In genomic region chr12:124694846-124695497, GRCh38 we compare ENCODE assay signal across 10 cellular contexts.
DNase-seq lines count a peak whose midpoint lies in the region; ATAC-seq and TF ChIP-seq lines count a peak whose summit lies in the region.
"Had no signal": no experiment of that assay in that cellular context is flagged by ENCODE, and none has a peak within 500 bp of the region (broad histone marks: within the 10 kb centered on the region; RNA-seq: fewer than 3 reads in every experiment).

No MANE protein-coding gene starts in this region.

- in situ Hi-C loops in ACHN (cut with HindIII; ENCODE audit: low pct_ligation_motif_present, low pct_unique_long_range_greater_than_20kb, low sequenced_read_pairs): no loop called here

- peak; percentile 59 for ATAC-seq in left ventricle myocardium superior

- no peak overlapping the region for H3K27ac Mint-ChIP-seq in nephron progenitor cell
- no peak overlapping the region for H3K27ac Mint-ChIP-seq in activated naive CD4-positive, alpha-beta T cell treated with anti-CD3 and anti-CD28 coated beads, Interleukin-2, amount 10 ng/mL, durations not matched to agents 7 days and 5 days

- H3K36me3 Mint-ChIP-seq in nephron progenitor cell (ENCODE audit: low read depth): no peaks in the 10 kb centered on the region
- H3K36me3 Mint-ChIP-seq in activated naive CD4-positive, alpha-beta T cell treated with anti-CD3 and anti-CD28 coated beads, Interleukin-2, amount 10 ng/mL, durations not matched to agents 7 days and 5 days: peaks cover 2% of the 10 kb centered on the region

- DNase-seq in ACHN: peak; percentile 78
- DNase-seq in HT1080 (ENCODE audit: low read depth): peak; percentile 80
- peak; percentile 44 for DNase-seq in amniotic stem cell (lab: John Stamatoyannopoulos, UW)
- peak; percentile 75 for DNase-seq in left ventricle myocardium superior
- DNase-seq in nephron progenitor cell: no peak
- DNase-seq in NCI-H1092 (lab: John Stamatoyannopoulos, UW): no peak
- DNase-seq in SKM-1 (lab: John Stamatoyannopoulos, UW; ENCODE audit: unreplicated experiment): no peak
- DNase-seq in activated naive CD4-positive, alpha-beta T cell treated with anti-CD3 and anti-CD28 coated beads, Interleukin-2, amount 10 ng/mL, durations not matched to agents 7 days and 5 days: no peak
- DNase-seq: hippocampal formation, NCI-H2029 had no signal

- no peak overlapping the region for H3K4me3 Mint-ChIP-seq in nephron progenitor cell
- no peak overlapping the region for H3K4me3 Mint-ChIP-seq in activated naive CD4-positive, alpha-beta T cell treated with anti-CD3 and anti-CD28 coated beads, Interleukin-2, amount 10 ng/mL, durations not matched to agents 7 days and 5 days

- intact Hi-C loops in left ventricle myocardium superior (cut with micrococcal nuclease): loop anchor here (10.0 kb wide), 1 partner anchor 70 kb away; no protein-coding TSS in a partner anchor

- peaks cover 29% of the 10 kb centered on the region for H3K9me3 Mint-ChIP-seq in nephron progenitor cell
- H3K9me3 Mint-ChIP-seq in activated naive CD4-positive, alpha-beta T cell treated with anti-CD3 and anti-CD28 coated beads, Interleukin-2, amount 10 ng/mL, durations not matched to agents 7 days and 5 days: peaks cover 19% of the 10 kb centered on the region

- peaks cover 23% of the 10 kb centered on the region for H3K4me1 Mint-ChIP-seq in nephron progenitor cell
- H3K4me1 Mint-ChIP-seq in activated naive CD4-positive, alpha-beta T cell treated with anti-CD3 and anti-CD28 coated beads, Interleukin-2, amount 10 ng/mL, durations not matched to agents 7 days and 5 days: peaks cover 23% of the 10 kb centered on the region

- H3K27me3 Mint-ChIP-seq in nephron progenitor cell (ENCODE audit: low read depth, poor library complexity): peaks cover 37% of the 10 kb centered on the region
- H3K27me3 Mint-ChIP-seq in activated naive CD4-positive, alpha-beta T cell treated with anti-CD3 and anti-CD28 coated beads, Interleukin-2, amount 10 ng/mL, durations not matched to agents 7 days and 5 days: peaks cover 57% of the 10 kb centered on the region

- CTCF ChIA-PET in activated naive CD4-positive, alpha-beta T cell treated with anti-CD3 and anti-CD28 coated beads, Interleukin-2, amount 10 ng/mL, durations not matched to agents 7 days and 5 days (lab: Charles Lee): interaction anchor here (0.9 to 1.5 kb wide), 2 partner anchors 10 to 13 kb away, joined by 3 read pairs; no protein-coding TSS in a partner anchor

- no peak for TF ChIP-seq CTCF in nephron progenitor cell (IDR thresholded peaks at IDR 0.05)

Comparison
In these comparisons a context has a peak if more than half of its experiments do, and no peak if none do; other contexts are left out.
1. DNase-seq: peak in ACHN (single experiment), HT1080 (single experiment), amniotic stem cell (single experiment) and left ventricle myocardium superior (single experiment); none in nephron progenitor cell (single experiment), NCI-H1092 (single experiment), SKM-1 (single experiment) and activated naive CD4-positive, alpha-beta T cell treated with anti-CD3 and anti-CD28 coated beads, Interleukin-2, amount 10 ng/mL, durations not matched to agents 7 days and 5 days (single experiment).